8 cellular contexts compared by ENCODE assay signal in genomic region chr13:33542309-33543088, GRCh38.
DNase-seq lines count a peak whose midpoint lies in the region; ATAC-seq lines count a peak whose summit lies in the region.

No MANE protein-coding gene starts in this region.

- peaks cover 22 to 53% (median 26%) of the 10 kb centered on the region in 10 experiments for H3K4me1 ChIP-seq in BLaER1 treated with 17β-estradiol and CSF1 and Interleukin-3, amounts not matched to agents 10 nM and 100 nM

- ATAC-seq in HG03460 (IDR thresholded peaks at IDR 0.05; ENCODE audit: unreplicated experiment) = peak; percentile 80

- peaks cover 6% of the 10 kb centered on the region for H3K9me3 Mint-ChIP-seq in activated CD4-positive, alpha-beta T cell treated with anti-CD3 and anti-CD28 coated beads, Interleukin-2, amount 10 ng/mL, durations not matched to agents 7 days and 5 days

- POLR2A ChIA-PET in activated CD4-positive, alpha-beta T cell treated with anti-CD3 and anti-CD28 coated beads, Interleukin-2, amount 10 ng/mL, durations not matched to agents 7 days and 5 days (lab: Charles Lee) = interaction anchor here (0.8 kb wide), 1 partner anchor 276 kb away, joined by 3 read pairs; the partner anchor contains the start of gene RFC3

- no peaks in the 10 kb centered on the region for H3K27me3 ChIP-seq in BLaER1 treated with 17β-estradiol and CSF1 and Interleukin-3, amounts not matched to agents 10 nM and 100 nM

- no peaks in the 10 kb centered on the region for H3K27me3 Mint-ChIP-seq in activated CD4-positive, alpha-beta T cell treated with anti-CD3 and anti-CD28 coated beads, Interleukin-2, amount 10 ng/mL, durations not matched to agents 7 days and 5 days

- CTCF ChIA-PET in activated CD4-positive, alpha-beta T cell treated with anti-CD3 and anti-CD28 coated beads, Interleukin-2, amount 10 ng/mL, durations not matched to agents 7 days and 5 days (lab: Charles Lee) = interaction anchor here (0.6 to 2.2 kb wide), 21 partner anchors 10 to 1165 kb away, joined by 3 to 13 read pairs (median 3); no protein-coding TSS in a partner anchor

- H3K9ac ChIP-seq in BLaER1 treated with 17β-estradiol and CSF1 and Interleukin-3, amounts not matched to agents 10 nM and 100 nM = peak overlapping the region; percentile 89 to 95 (median 92)

- peak overlapping the region; percentile 56 to 71 (median 62) for H3K4me3 ChIP-seq in BLaER1 treated with 17β-estradiol and CSF1 and Interleukin-3, amounts not matched to agents 10 nM and 100 nM

- DNase-seq in GM19240 (ENCODE audit: insufficient read length, low spot score) (peak; percentile 23), NCI-H526 (lab: John Stamatoyannopoulos, UW) (peak; percentile 98 to 99), cortex of kidney (lab: John Stamatoyannopoulos, UW) (peak; percentile 100), left kidney (ENCODE audit: low read depth, low spot score) (peak; percentile 99)
- DNase-seq in activated CD4-positive, alpha-beta T cell treated with anti-CD3 and anti-CD28 coated beads, Interleukin-2, amount 10 ng/mL, durations not matched to agents 7 days and 5 days = peak; percentile 96
- peak; percentile 97 to 99 for DNase-seq in stimulated activated CD4-positive, alpha-beta T cell treated with anti-CD3 and anti-CD28 coated beads, Interleukin-2, amount 100 ng/mL, for 24 hours

- peak overlapping the region; percentile 72 to 90 (median 86) for H3K4me2 ChIP-seq in BLaER1 treated with 17β-estradiol and CSF1 and Interleukin-3, amounts not matched to agents 10 nM and 100 nM

- peak overlapping the region; percentile 77 for H3K4me3 Mint-ChIP-seq in activated CD4-positive, alpha-beta T cell treated with anti-CD3 and anti-CD28 coated beads, Interleukin-2, amount 10 ng/mL, durations not matched to agents 7 days and 5 days

- H3K27ac Mint-ChIP-seq in activated CD4-positive, alpha-beta T cell treated with anti-CD3 and anti-CD28 coated beads, Interleukin-2, amount 10 ng/mL, durations not matched to agents 7 days and 5 days = peak overlapping the region; percentile 97

- peak overlapping the region; percentile 96 to 99 (median 97) for H3K27ac ChIP-seq in BLaER1 treated with 17β-estradiol and CSF1 and Interleukin-3, amounts not matched to agents 10 nM and 100 nM

- H3K36me3 ChIP-seq in BLaER1 treated with 17β-estradiol and CSF1 and Interleukin-3, amounts not matched to agents 10 nM and 100 nM = no peaks in the 10 kb centered on the region

- H3K4me1 Mint-ChIP-seq in activated CD4-positive, alpha-beta T cell treated with anti-CD3 and anti-CD28 coated beads, Interleukin-2, amount 10 ng/mL, durations not matched to agents 7 days and 5 days = peaks cover 34% of the 10 kb centered on the region

- no peaks in the 10 kb centered on the region for H4K20me1 ChIP-seq in BLaER1 treated with 17β-estradiol and CSF1 and Interleukin-3, amounts not matched to agents 10 nM and 100 nM

- H3K9me3 ChIP-seq in BLaER1 treated with 17β-estradiol and CSF1 and Interleukin-3, amounts not matched to agents 10 nM and 100 nM (replicated peaks in 1 of 11) = no peaks in the 10 kb centered on the region; a peak in 2 of 22 replicates

- peaks cover 5% of the 10 kb centered on the region for H3K36me3 Mint-ChIP-seq in activated CD4-positive, alpha-beta T cell treated with anti-CD3 and anti-CD28 coated beads, Interleukin-2, amount 10 ng/mL, durations not matched to agents 7 days and 5 days (ENCODE audit: low read depth)

Comparison
In these comparisons a context has a peak if more than half of its experiments do, and no peak if none do; other contexts are left out.
1. Peak in every context shown above with its lines: DNase-seq, ATAC-seq, H3K4me3 ChIP-seq and H3K27ac ChIP-seq.
2. DNase-seq: peak in every context shown above with its lines; median percentile 100 in cortex of kidney; 99 in left kidney; 98 in NCI-H526; 98 in stimulated activated CD4-positive, alpha-beta T cell treated with anti-CD3 and anti-CD28 coated beads, Interleukin-2, amount 100 ng/mL, for 24 hours; 96 in activated CD4-positive, alpha-beta T cell treated with anti-CD3 and anti-CD28 coated beads, Interleukin-2, amount 10 ng/mL, durations not matched to agents 7 days and 5 days; 23 in GM19240.